In the genomic region with DNA sequence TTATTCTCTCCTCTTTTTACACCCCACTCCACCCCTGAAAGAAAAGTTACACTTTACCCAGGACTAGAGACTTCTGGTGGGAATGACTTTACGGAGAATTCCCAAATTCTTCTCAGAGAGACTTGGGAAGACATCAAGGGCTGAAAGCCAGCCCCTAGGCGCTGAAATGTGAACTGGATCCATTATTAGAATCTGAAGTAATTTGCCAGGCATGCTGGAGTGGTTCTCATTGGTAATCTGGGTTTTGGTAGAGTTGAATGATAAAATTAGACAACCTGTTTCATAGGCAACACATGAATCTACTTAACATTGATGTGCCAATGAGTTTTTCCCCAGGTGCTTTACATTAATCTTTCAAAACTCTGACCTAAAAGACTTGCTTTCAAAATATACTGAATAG, we compare ENCODE assay signal across 29 cellular contexts.
"Had no signal": no experiment of that assay in that cellular context is flagged by ENCODE, and none has a peak within 500 bp of the region (broad histone marks: within the 10 kb centered on the region; RNA-seq: fewer than 3 reads in every experiment).

No MANE protein-coding gene starts in this region.

- H3K27ac ChIP-seq: body of pancreas, esophagus muscularis mucosa, gastroesophageal sphincter, WERI-Rb-1 had no signal

- H3K4me3 ChIP-seq: body of pancreas, esophagus muscularis mucosa, gastroesophageal sphincter had no signal

- H3K27me3 ChIP-seq: body of pancreas, esophagus muscularis mucosa, gastroesophageal sphincter had no signal

- H3K4me1 ChIP-seq: body of pancreas, gastroesophageal sphincter had no signal

- H3K36me3 ChIP-seq: esophagus muscularis mucosa, gastroesophageal sphincter, WERI-Rb-1 had no signal

- H3K9me3 ChIP-seq: body of pancreas, esophagus muscularis mucosa, gastroesophageal sphincter had no signal

- ATAC-seq: activated CD4-positive, CD25-positive, alpha-beta regulatory T cell treated with anti-CD3 and anti-CD28 coated beads, Interleukin-2, amount 50 U/mL, for 24 hours; activated CD8-positive, alpha-beta T cell treated with anti-CD3 and anti-CD28 coated beads for 36 hours; activated T-cell treated with anti-CD3 and anti-CD28 coated beads, Interleukin-2, amount 50 U/mL, for 4 hours; activated T-helper 17 cell treated with anti-CD3 and anti-CD28 coated beads, Interleukin-2, amount 50 U/mL, for 72 hours; body of pancreas; effector memory CD8-positive, alpha-beta T cell; gastroesophageal sphincter; T-cell had no signal

- DNase-seq: activated B cell treated with CpG ODN at 0.5 μM for 24 hours; activated CD4-positive, alpha-beta T cell treated with anti-CD3 and anti-CD28 coated beads for 48 hours; activated CD4-positive, alpha-beta T cell treated with anti-CD3 and anti-CD28 coated beads, Interleukin-2, amount 50 U/mL, for 1 hour; activated CD4-positive, alpha-beta T cell treated with anti-CD3 and anti-CD28 coated beads, Interleukin-2, amount 50 U/mL, for 48 hours; activated CD8-positive, alpha-beta memory T cell treated with anti-CD3 and anti-CD28 coated beads for 24 hours; activated CD8-positive, alpha-beta T cell treated with anti-CD3 and anti-CD28 coated beads for 36 hours; activated effector memory CD4-positive, alpha-beta T cell treated with Interleukin-2 at 50 U/mL for 16 hours; activated gamma-delta T cell treated with Interleukin-2 at 50 U/mL for 16 hours; activated naive CD4-positive, alpha-beta T cell treated with anti-CD3 and anti-CD28 coated beads, Interleukin-2, amount 50 U/mL, for 16 hours; activated naive CD4-positive, alpha-beta T cell treated with Interleukin-2 at 50 U/mL for 16 hours; activated T-cell treated with anti-CD3 and anti-CD28 coated beads, Interleukin-2, amount 50 U/mL, for 4 hours; amniotic stem cell; anterior cingulate cortex; body of pancreas; caudate nucleus; cortex of kidney; dermis blood vessel endothelial cell; effector CD4-positive, alpha-beta T cell; effector memory CD8-positive, alpha-beta T cell; erythroblast; foreskin melanocyte; SW 1271; T-cell; T1000; WERI-Rb-1 had no signal
